Comparison of ENCODE assay signal across 25 cellular contexts in the genomic region with DNA sequence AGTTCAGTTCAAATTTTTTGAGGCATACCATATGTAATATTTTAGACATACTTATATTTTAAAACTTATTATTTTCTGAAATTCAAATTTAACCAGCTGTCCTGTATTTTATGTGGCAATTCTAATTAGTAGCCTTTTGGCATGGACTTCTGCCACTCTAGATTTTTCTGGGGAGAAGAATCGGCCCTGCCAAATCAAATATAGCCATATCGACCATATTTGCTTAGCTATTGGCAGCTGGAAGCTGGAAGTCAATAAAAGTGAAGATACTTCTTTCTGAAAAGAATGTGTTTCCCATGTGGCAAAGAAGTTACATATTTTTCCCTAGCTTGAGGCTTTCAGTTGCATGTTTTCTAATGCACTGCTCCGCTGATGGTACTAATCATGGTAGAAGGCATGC.
"Had no signal": no experiment of that assay in that cellular context is flagged by ENCODE, and none has a peak within 500 bp of the region (broad histone marks: within the 10 kb centered on the region; RNA-seq: fewer than 3 reads in every experiment).

No MANE protein-coding gene starts in this region.

- H3K27me3 ChIP-seq: left lung, ovary, right atrium auricular region, spleen, suprapubic skin, tibial artery, uterus had no signal

- H3K36me3 Mint-ChIP-seq: memory B cell; natural killer cell treated with Interleukin-12 subunit alpha and Interleukin-12 subunit beta and Interleukin-15 and Interleukin-18, amount 100 ng/mL, for 72 hours; stimulated activated effector memory CD8-positive, alpha-beta T cell treated with anti-CD3 and anti-CD28 coated beads, Interleukin-12 subunit alpha, Interleukin-12 subunit beta, amount 100 ng/mL, for 72 hours had no signal

- H3K27ac Mint-ChIP-seq: memory B cell; naive thymus-derived CD4-positive, alpha-beta T cell; natural killer cell treated with Interleukin-12 subunit alpha and Interleukin-12 subunit beta and Interleukin-15 and Interleukin-18, amount 100 ng/mL, for 72 hours; progenitor cell of endocrine pancreas; stimulated activated effector memory CD8-positive, alpha-beta T cell treated with anti-CD3 and anti-CD28 coated beads, Interleukin-12 subunit alpha, Interleukin-12 subunit beta, amount 100 ng/mL, for 72 hours; stimulated activated naive CD8-positive, alpha-beta T cell treated with anti-CD3 and anti-CD28 coated beads, Interleukin-15, Interleukin-2, amounts not matched to agents 100 ng/mL and 50 ng/mL, for 24 hours; type B pancreatic cell had no signal

- ATAC-seq: left cardiac atrium; left lung; mucosa of descending colon; naive thymus-derived CD4-positive, alpha-beta T cell; natural killer cell treated with Interleukin-12 subunit alpha and Interleukin-12 subunit beta and Interleukin-15 and Interleukin-18, amount 100 ng/mL, for 72 hours; sciatic nerve; stimulated activated effector memory CD8-positive, alpha-beta T cell treated with anti-CD3 and anti-CD28 coated beads, Interleukin-12 subunit alpha, Interleukin-12 subunit beta, amount 100 ng/mL, for 72 hours had no signal

- H3K4me1 ChIP-seq: left lung, right atrium auricular region, spleen, suprapubic skin, uterus had no signal

- H3K27me3 Mint-ChIP-seq: memory B cell; naive thymus-derived CD4-positive, alpha-beta T cell; natural killer cell treated with Interleukin-12 subunit alpha and Interleukin-12 subunit beta and Interleukin-15 and Interleukin-18, amount 100 ng/mL, for 72 hours; progenitor cell of endocrine pancreas; stimulated activated naive CD8-positive, alpha-beta T cell treated with anti-CD3 and anti-CD28 coated beads, Interleukin-15, Interleukin-2, amounts not matched to agents 100 ng/mL and 50 ng/mL, for 24 hours; type B pancreatic cell had no signal

- H3K4me3 Mint-ChIP-seq: memory B cell; naive thymus-derived CD4-positive, alpha-beta T cell; natural killer cell treated with Interleukin-12 subunit alpha and Interleukin-12 subunit beta and Interleukin-15 and Interleukin-18, amount 100 ng/mL, for 72 hours; stimulated activated effector memory CD8-positive, alpha-beta T cell treated with anti-CD3 and anti-CD28 coated beads, Interleukin-12 subunit alpha, Interleukin-12 subunit beta, amount 100 ng/mL, for 72 hours; stimulated activated naive CD8-positive, alpha-beta T cell treated with anti-CD3 and anti-CD28 coated beads, Interleukin-15, Interleukin-2, amounts not matched to agents 100 ng/mL and 50 ng/mL, for 24 hours; type B pancreatic cell had no signal

- H3K36me3 ChIP-seq: left lung, ovary, right atrium auricular region, spleen, suprapubic skin, thoracic aorta, tibial artery, uterus had no signal

- DNase-seq: hypothalamus; kidney glomerular epithelial cell; left cardiac atrium; left lung; midbrain; mucosa of descending colon; naive thymus-derived CD4-positive, alpha-beta T cell; ovary; small intestine; spleen; stimulated activated CD4-positive, alpha-beta T cell treated with anti-CD3 and anti-CD28 coated beads, Interleukin-4, amount 100 ng/mL, for 24 hours; stimulated activated naive CD4-positive, alpha-beta T cell; tibial artery; uterus had no signal

- H3K9me3 Mint-ChIP-seq: memory B cell; naive thymus-derived CD4-positive, alpha-beta T cell; natural killer cell treated with Interleukin-12 subunit alpha and Interleukin-12 subunit beta and Interleukin-15 and Interleukin-18, amount 100 ng/mL, for 72 hours; stimulated activated effector memory CD8-positive, alpha-beta T cell treated with anti-CD3 and anti-CD28 coated beads, Interleukin-12 subunit alpha, Interleukin-12 subunit beta, amount 100 ng/mL, for 72 hours; stimulated activated naive CD8-positive, alpha-beta T cell treated with anti-CD3 and anti-CD28 coated beads, Interleukin-15, Interleukin-2, amounts not matched to agents 100 ng/mL and 50 ng/mL, for 24 hours had no signal

- H3K9me3 ChIP-seq: left lung, mucosa of descending colon, ovary, right atrium auricular region, spleen, suprapubic skin, thoracic aorta, tibial artery, uterus had no signal

- H3K4me1 Mint-ChIP-seq: memory B cell; stimulated activated effector memory CD8-positive, alpha-beta T cell treated with anti-CD3 and anti-CD28 coated beads, Interleukin-12 subunit alpha, Interleukin-12 subunit beta, amount 100 ng/mL, for 72 hours had no signal

- H3K4me3 ChIP-seq: left lung, lung, mucosa of descending colon, ovary, right atrium auricular region, spleen, suprapubic skin, thoracic aorta, tibial artery, uterus had no signal

- H3K27ac ChIP-seq: left lung, ovary, right atrium auricular region, spleen, suprapubic skin, thoracic aorta, tibial artery, uterus had no signal
